ENCODE assay signal across 9 cellular contexts in the genomic region with DNA sequence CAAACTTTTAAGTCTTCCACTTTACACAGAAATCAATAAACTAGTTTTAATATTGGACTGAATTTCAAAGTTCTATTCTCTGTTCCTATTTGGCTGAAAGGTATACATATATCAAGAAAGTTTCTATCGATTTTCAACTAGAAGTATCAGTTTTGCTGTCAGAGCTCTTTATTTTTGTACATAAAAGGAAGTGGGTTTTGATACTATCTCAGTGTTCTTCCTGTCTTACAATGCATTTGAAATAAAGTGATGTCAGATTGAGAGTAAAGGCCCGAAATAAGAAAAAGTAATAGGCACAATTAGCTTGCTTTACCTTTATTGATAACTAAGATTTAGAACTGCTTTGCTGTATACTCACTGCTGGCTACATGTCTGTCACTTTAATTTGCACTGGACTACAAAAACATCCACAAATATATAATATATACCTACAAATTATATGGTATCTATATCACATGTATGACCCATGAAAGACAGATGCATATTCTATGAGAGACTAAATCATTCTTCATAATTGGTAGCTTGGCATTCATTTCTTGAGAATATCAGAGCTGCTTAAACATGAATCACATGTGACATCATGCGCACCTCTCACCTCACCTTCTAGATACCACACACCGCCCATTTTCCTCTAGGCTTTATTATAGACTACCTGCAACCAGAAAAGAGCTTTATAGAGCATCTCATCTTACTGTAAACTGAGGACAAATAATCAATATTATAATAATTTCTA.
DNase-seq lines count a peak whose midpoint lies in the region; ATAC-seq, FAIRE-seq and TF ChIP-seq lines count a peak whose summit lies in the region.
"Had no signal": no experiment of that assay in that cellular context is flagged by ENCODE, and none has a peak within 500 bp of the region (broad histone marks: within the 10 kb centered on the region; RNA-seq: fewer than 3 reads in every experiment).

No MANE protein-coding gene starts in this region.

- peak; percentile 9 for FAIRE-seq in islet of Langerhans (lab: Jason Lieb, UNC)

- in situ Hi-C loops in GM13976 (cut with MboI; ENCODE audit: low sequenced_read_pairs, unreplicated experiment) = no loop called here

- no peaks in the 10 kb centered on the region for H4K20me1 ChIP-seq in OCI-LY3 (ENCODE audit: insufficient read depth, low read length)

- H3K79me2 ChIP-seq in OCI-LY3 (ENCODE audit: low read length) = no peaks in the 10 kb centered on the region

- H3K4me3 ChIP-seq in OCI-LY3 (ENCODE audit: low read length) = peak overlapping the region; percentile 30

- peaks cover 18% of the 10 kb centered on the region for H3K36me3 ChIP-seq in OCI-LY3 (replicated peaks; ENCODE audit: low read depth, low read length)

- H3K9ac ChIP-seq in OCI-LY3 (ENCODE audit: low read length) = peak overlapping the region; percentile 28; the same call in 1 of the 2 replicates

- H3K4me2 ChIP-seq in OCI-LY3 (ENCODE audit: low read length) = peak overlapping the region; percentile 53

- TF ChIP-seq CTCF in GM13976 (IDR thresholded peaks at IDR 0.05; ENCODE audit: borderline replicate concordance, control extremely low read depth, extremely low read depth, insufficient read depth, missing control alignments) = no peak
- TF ChIP-seq CTCF in OCI-LY3 (IDR thresholded peaks at IDR 0.05; ENCODE audit: low read depth, low read length) = no peak

- H3K27ac ChIP-seq in OCI-LY3 (ENCODE audit: low read length) = peak overlapping the region; percentile 75
- H3K27ac ChIP-seq: neutrophil had no signal

- H2AFZ ChIP-seq in OCI-LY3 (ENCODE audit: low read depth, low read length) = no peak overlapping the region

- DNase-seq in GM13976 (ENCODE audit: low spot score) = peak; percentile 66
- no peak for DNase-seq in HCEC 1CT
- no peak for DNase-seq in NCI-H187 (lab: John Stamatoyannopoulos, UW)
- no peak for DNase-seq in amygdala (lab: John Stamatoyannopoulos, UW)
- no peak for DNase-seq in NCI-H226

- peaks cover 36% of the 10 kb centered on the region for H3K4me1 ChIP-seq in OCI-LY3 (ENCODE audit: low read length)

- ATAC-seq in GM21447 (IDR thresholded peaks at IDR 0.05; ENCODE audit: unreplicated experiment) = peak; percentile 67

- H3K9me3 ChIP-seq in OCI-LY3 (ENCODE audit: insufficient read depth, low read length) = no peaks in the 10 kb centered on the region
- H3K9me3 ChIP-seq: neutrophil had no signal

- H3K27me3 ChIP-seq in OCI-LY3 (ENCODE audit: low read depth, low read length) = no peaks in the 10 kb centered on the region
- H3K27me3 ChIP-seq: neutrophil had no signal
